27 cellular contexts compared by ENCODE assay signal in genomic region chr17:6254036-6254435, GRCh38.
DNase-seq lines count a peak whose midpoint lies in the region; ATAC-seq, FAIRE-seq and TF ChIP-seq lines count a peak whose summit lies in the region.
"Had no signal": no experiment of that assay in that cellular context is flagged by ENCODE, and none has a peak within 500 bp of the region (broad histone marks: within the 10 kb centered on the region; RNA-seq: fewer than 3 reads in every experiment).

No MANE protein-coding gene starts in this region.

- no peaks in the 10 kb centered on the region for H3K79me2 ChIP-seq in H1 (ENCODE audit: control insufficient read depth in 1 of 2, insufficient read depth in 2 of 2, low read length in 2 of 2)
- no peaks in the 10 kb centered on the region for H3K79me2 ChIP-seq in osteoblast (ENCODE audit: insufficient read depth, low read length)

- H3K9ac ChIP-seq in H1 (replicated peaks in 1 of 4; ENCODE audit: extremely low read depth in 1 of 4, low read depth in 3 of 4, low read length in 3 of 4), result no peak overlapping the region

- no peak overlapping the region for H3K23ac ChIP-seq in H1 (ENCODE audit: insufficient read length)

- H3K27ac ChIP-seq in RWPE2 (ENCODE audit: poor library complexity, severe bottlenecking) (peak overlapping the region; percentile 38), H1 (ENCODE audit: low read depth, low read length) (no peak overlapping the region), osteoblast (ENCODE audit: low read depth, low read length) (no peak overlapping the region)
- H3K27ac ChIP-seq: lower lobe of right lung, pancreas, right atrium auricular region, VCaP had no signal

- no peak overlapping the region for H2AK5ac ChIP-seq in H1 (ENCODE audit: low read depth, low read length)

- H3K4me2 ChIP-seq in H1 (ENCODE audit: insufficient read depth in 1 of 2, low read depth in 2 of 2, low read length in 2 of 2) (no peak overlapping the region), osteoblast (ENCODE audit: insufficient read depth, low read length) (no peak overlapping the region)
- H3K4me2 ChIP-seq: smooth muscle cell had no signal

- no peak for TF ChIP-seq EP300 in H1 (IDR thresholded peaks at IDR 0.05; ENCODE audit: borderline replicate concordance in 1 of 2, low read depth in 2 of 2, low read length in 2 of 2)

- H2AFZ ChIP-seq in H1 (ENCODE audit: low read length), result no peak overlapping the region
- no peak overlapping the region for H2AFZ ChIP-seq in osteoblast (ENCODE audit: low read length)

- no peak overlapping the region for H3K4ac ChIP-seq in H1 (replicated peaks; ENCODE audit: insufficient read length, low read depth, low read length)

- no peaks in the 10 kb centered on the region for H3K23me2 ChIP-seq in H1 (ENCODE audit: low read depth, low read length)

- POLR2A ChIA-PET in H1 (lab: Charles Lee; ENCODE audit: partially characterized antibody), result no interaction called here

- H3K9me3 ChIP-seq in RWPE2 (ENCODE audit: severe bottlenecking), result no peaks in the 10 kb centered on the region
- no peaks in the 10 kb centered on the region for H3K9me3 ChIP-seq in H1 (ENCODE audit: insufficient read depth in 2 of 2, low read depth in 1 of 2, low read length in 1 of 2)
- no peaks in the 10 kb centered on the region for H3K9me3 ChIP-seq in osteoblast (ENCODE audit: low read depth, low read length)
- H3K9me3 ChIP-seq: lower lobe of right lung, pancreas, right atrium auricular region had no signal

- no peak overlapping the region for H2BK5ac ChIP-seq in H1 (ENCODE audit: low read depth, low read length)

- peak overlapping the region; percentile 27 for H2BK120ac ChIP-seq in H1 (replicated peaks; ENCODE audit: low read depth, low read length)

- no peak overlapping the region for H4K91ac ChIP-seq in H1 (replicated peaks; ENCODE audit: insufficient read length, low read length)

- no peaks in the 10 kb centered on the region for H3K27me3 ChIP-seq in RWPE2 (ENCODE audit: insufficient read depth, poor library complexity, severe bottlenecking)
- H3K27me3 ChIP-seq in H1 (replicated peaks in 1 of 4; ENCODE audit: control insufficient read depth in 3 of 4, extremely low read depth in 1 of 4, insufficient read depth in 3 of 4, low read length in 3 of 4), result no peaks in the 10 kb centered on the region
- peaks cover 5% of the 10 kb centered on the region for H3K27me3 ChIP-seq in osteoblast (ENCODE audit: insufficient read depth, low read length)
- H3K27me3 ChIP-seq: right atrium auricular region had no signal

- no peak overlapping the region for H3K14ac ChIP-seq in H1 (ENCODE audit: insufficient read length)

- DNase-seq in HS-5 (ENCODE audit: low read depth) (peak; percentile 18), RWPE2 (ENCODE audit: low spot score) (no peak), H1 (ENCODE audit: low read depth in 1 of 2, low spot score in 2 of 2) (no peak), osteoblast (ENCODE audit: insufficient read length, low spot score, missing footprints) (peak; percentile 54), OCI-M2 (lab: John Stamatoyannopoulos, UW; ENCODE audit: unreplicated experiment) (no peak), NOMO-1 treated with dmso at 0.1 percent for 144 hours (lab: John Stamatoyannopoulos, UW; ENCODE audit: unreplicated experiment) (no peak), KG1 (lab: John Stamatoyannopoulos, UW) (no peak)
- DNase-seq: activated CD4-positive, alpha-beta T cell treated with anti-CD3 and anti-CD28 coated beads, Interleukin-2, amount 10 ng/mL, durations not matched to agents 24 days and 14 days; activated naive CD4-positive, alpha-beta T cell treated with Interleukin-2 at 50 U/mL for 16 hours; COR-L47; cortex of kidney; DMS79; glutamatergic neuron; kidney; lower lobe of right lung; NCI-H1417; NCI-H2081 treated with DMSO at 0.1 percent for 48 hours; NCI-H345; NCI-H774; pancreas; SHP77; stimulated activated CD4-positive, alpha-beta T cell treated with anti-CD3 and anti-CD28 coated beads, Interleukin-2, amount 100 ng/mL, for 24 hours; trophoblast cell had no signal

- 81% methylated on average over 5 of the region's 5 CpGs; no CpG with 5 or more reads in 1 of the 2 experiments for WGBS in H1 (ENCODE audit: extremely low coverage in 1 of 2, insufficient coverage in 1 of 2, insufficient read length in 1 of 2, insufficient replicate concordance in 2 of 2, low coverage in 1 of 2, low lambda C conversion rate in 2 of 2, missing lambda C conversion rate in 1 of 2), 2 experiments

- H2BK12ac ChIP-seq in H1 (ENCODE audit: low read depth, low read length), result no peak overlapping the region

- no peak overlapping the region for H2BK20ac ChIP-seq in H1 (ENCODE audit: low read length)

- no peak overlapping the region for H4K8ac ChIP-seq in H1 (ENCODE audit: extremely low read depth, insufficient read depth, low read length)

- H3K4me1 ChIP-seq in RWPE2 (ENCODE audit: insufficient read depth, poor library complexity, severe bottlenecking), result peaks cover 19% of the 10 kb centered on the region
- H3K4me1 ChIP-seq in H1 (replicated peaks in 1 of 4; ENCODE audit: control insufficient read depth in 3 of 4, insufficient read depth in 4 of 4, low read length in 3 of 4), result peaks cover 9 to 16% (median 10%) of the 10 kb centered on the region in 4 experiments
- no peaks in the 10 kb centered on the region for H3K4me1 ChIP-seq in osteoblast (ENCODE audit: insufficient read depth, low read length)
- H3K4me1 ChIP-seq: lower lobe of right lung, pancreas, right atrium auricular region had no signal

- H3K79me1 ChIP-seq in H1 (ENCODE audit: low read depth, low read length), result no peaks in the 10 kb centered on the region

- no peak for TF ChIP-seq POLR2A in H1 (IDR thresholded peaks at IDR 0.05; ENCODE audit: control extremely low read depth in 1 of 2, low read depth in 2 of 2, low read length in 2 of 2)

- no peak overlapping the region for H3K56ac ChIP-seq in H1 (replicated peaks; ENCODE audit: insufficient read length, low read depth, low read length)

- H4K5ac ChIP-seq in H1 (ENCODE audit: insufficient read length, low read depth, low read length), result no peak overlapping the region

- TF ChIP-seq CTCF in RWPE2 (IDR thresholded peaks at IDR 0.05; ENCODE audit: poor library complexity, severe bottlenecking) (no peak), H1 (IDR thresholded peaks at IDR 0.05; ENCODE audit: control extremely low read depth in 1 of 3, insufficient read depth in 1 of 3, low read depth in 1 of 3, low read length in 3 of 3) (no peak), osteoblast (IDR thresholded peaks at IDR 0.05; ENCODE audit: extremely low read depth, low read depth, low read length) (no peak)

- no peak for TF ChIP-seq RAD21 in H1 (IDR thresholded peaks at IDR 0.05 in 1 of 2, conservative IDR thresholded peaks at IDR 0.05 in 1 of 2; ENCODE audit: low read depth in 2 of 2, low read length in 2 of 2)

- H3K4me3 ChIP-seq in RWPE2 (ENCODE audit: severe bottlenecking) (no peak overlapping the region), H1 (ENCODE audit: extremely low read depth in 1 of 4, insufficient read depth in 2 of 4, low read depth in 3 of 4, low read length in 4 of 4) (no peak overlapping the region), osteoblast (ENCODE audit: insufficient read depth, low read length) (no peak overlapping the region)
- H3K4me3 ChIP-seq: lower lobe of right lung, pancreas, right atrium auricular region, smooth muscle cell had no signal

- H2BK15ac ChIP-seq in H1 (ENCODE audit: low read length), result 0 out of 2 replicates have a peak overlapping the region, but pooled peaks have one; percentile 6

- H3K36me3 ChIP-seq in RWPE2 (ENCODE audit: low read depth), result no peaks in the 10 kb centered on the region
- no peaks in the 10 kb centered on the region for H3K36me3 ChIP-seq in H1 (ENCODE audit: control insufficient read depth in 2 of 4, insufficient read depth in 4 of 4, low read length in 3 of 4)
- H3K36me3 ChIP-seq in osteoblast (ENCODE audit: insufficient read depth, low read length), result no peaks in the 10 kb centered on the region
- H3K36me3 ChIP-seq: lower lobe of right lung, pancreas, right atrium auricular region had no signal

- no peak overlapping the region for H3K18ac ChIP-seq in H1 (ENCODE audit: extremely low read depth, low read length)

- no peak for FAIRE-seq in H1 (lab: Jason Lieb, UNC)
- FAIRE-seq: kidney, pancreas had no signal

- ATAC-seq in RWPE2 (ENCODE audit: low read depth), result peak; percentile 74
- ATAC-seq in GM21447 (IDR thresholded peaks at IDR 0.05; ENCODE audit: unreplicated experiment), result no peak
- ATAC-seq: lower lobe of right lung, pancreas had no signal

- H4K20me1 ChIP-seq in H1 (replicated peaks in 1 of 2; ENCODE audit: control insufficient read depth in 1 of 2, insufficient read depth in 2 of 2, low read length in 2 of 2) (no peaks in the 10 kb centered on the region), osteoblast (ENCODE audit: insufficient read depth, low read length) (no peaks in the 10 kb centered on the region)

- CTCF ChIA-PET in H1 (lab: Charles Lee; ENCODE audit: partially characterized antibody), result interaction anchor here (1.1 kb wide), 1 partner anchor 187 kb away, joined by 3 read pairs; no protein-coding TSS in a partner anchor

TF ChIP-seq in H1, 55 proteins besides CTCF, POLR2A, EP300 and RAD21 (continues in another document):
- TF ChIP-seq CBX8 (IDR thresholded peaks at IDR 0.05; ENCODE audit: borderline replicate concordance, low read depth, low read length) (no peak), FOSL1 (IDR thresholded peaks at IDR 0.05; ENCODE audit: insufficient read depth, low read depth, low read length) (no peak), TEAD4 (IDR thresholded peaks at IDR 0.05; ENCODE audit: low read depth, low read length) (no peak), CTBP2 (IDR thresholded peaks at IDR 0.05; ENCODE audit: borderline replicate concordance, insufficient read depth, insufficient read length, low read length) (no peak), JUN (IDR thresholded peaks at IDR 0.05; ENCODE audit: low read depth, low read length) (no peak), SIRT6 (IDR thresholded peaks at IDR 0.05; ENCODE audit: low read length) (no peak), RFX5 (IDR thresholded peaks at IDR 0.05; ENCODE audit: borderline replicate concordance, low read depth, low read length) (no peak), USF2 (IDR thresholded peaks at IDR 0.05; ENCODE audit: low read length) (no peak), POU5F1 (IDR thresholded peaks at IDR 0.05; ENCODE audit: low read depth, low read length) (no peak)
- TF ChIP-seq, protein P1, sequence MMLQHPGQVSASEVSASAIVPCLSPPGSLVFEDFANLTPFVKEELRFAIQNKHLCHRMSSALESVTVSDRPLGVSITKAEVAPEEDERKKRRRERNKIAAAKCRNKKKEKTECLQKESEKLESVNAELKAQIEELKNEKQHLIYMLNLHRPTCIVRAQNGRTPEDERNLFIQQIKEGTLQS (IDR thresholded peaks at IDR 0.05; ENCODE audit: insufficient read depth, low read depth, low read length), result no peak

Comparison
In these comparisons a context has a peak if more than half of its experiments do, and no peak if none do; other contexts are left out.
1. DNase-seq: peak in HS-5 (single experiment) and osteoblast (single experiment); none in RWPE2 (single experiment), H1 (0 of 2), OCI-M2 (single experiment), NOMO-1 treated with dmso at 0.1 percent for 144 hours (single experiment) and KG1 (single experiment).